ENCODE assay signal across 13 cellular contexts in genomic region chr10:8060704-8061121, GRCh38. TPM values are rescaled to one million over a fixed set of nuclear protein-coding genes. Genes with fewer than 3 reads are reported as not detected.
DNase-seq lines count a peak whose midpoint lies in the region; ATAC-seq and TF ChIP-seq lines count a peak whose summit lies in the region.
"Had no signal": no experiment of that assay in that cellular context is flagged by ENCODE, and none has a peak within 500 bp of the region (broad histone marks: within the 10 kb centered on the region; RNA-seq: fewer than 3 reads in every experiment).

No MANE protein-coding gene starts in this region.

- peak overlapping the region in 6 of 10 experiments; percentile 2 to 49 (median 16); a peak in 7 of 20 replicates for H3K4me3 ChIP-seq in BLaER1 treated with 17β-estradiol and CSF1 and Interleukin-3, amounts not matched to agents 10 nM and 100 nM
- no peak overlapping the region for H3K4me3 ChIP-seq in HEK293 (ENCODE audit: low read depth, low read length)
- H3K4me3 ChIP-seq: pancreas had no signal

- peak overlapping the region; percentile 83 to 93 for H3K27ac Mint-ChIP-seq in activated naive CD4-positive, alpha-beta T cell treated with anti-CD3 and anti-CD28 coated beads, Interleukin-2, amount 50 U/mL, for 72 hours
- peak overlapping the region in 3 of 6 donors; percentile 36 to 90 (median 44) for H3K27ac Mint-ChIP-seq in naive B cell

- no peak for TF ChIP-seq CTCF in HEK293 (tag by site-specific recombination; IDR thresholded peaks at IDR 0.05)

- H4K20me1 ChIP-seq in BLaER1 treated with 17β-estradiol and CSF1 and Interleukin-3, amounts not matched to agents 10 nM and 100 nM = peaks cover 0 to 23% (median 4%) of the 10 kb centered on the region in 11 experiments; a peak in 9 of 22 replicates

- no peak for DNase-seq in activated naive CD4-positive, alpha-beta T cell treated with anti-CD3 and anti-CD28 coated beads, Interleukin-2, amount 50 U/mL, for 72 hours (ENCODE audit: low spot score in 2 of 2)
- DNase-seq in naive B cell (no peak), substantia nigra (lab: John Stamatoyannopoulos, UW) (no peak)
- DNase-seq: effector CD8-positive, alpha-beta T cell; NCI-H2107; pancreas had no signal

- POLR2A ChIA-PET in HEK293 (lab: Yijun Ruan, JAX) = interaction anchor here (0.7 kb wide), 1 partner anchor 10 kb away, joined by 3 read pairs; no protein-coding TSS in a partner anchor

- H3K9me3 Mint-ChIP-seq in activated naive CD4-positive, alpha-beta T cell treated with anti-CD3 and anti-CD28 coated beads, Interleukin-2, amount 50 U/mL, for 72 hours = no peaks in the 10 kb centered on the region
- peaks cover 0 to 3% (median 0%) of the 10 kb centered on the region in 7 donors for H3K9me3 Mint-ChIP-seq in naive B cell

- H3K9me3 ChIP-seq in BLaER1 treated with 17β-estradiol and CSF1 and Interleukin-3, amounts not matched to agents 10 nM and 100 nM (replicated peaks in 1 of 11) = peaks cover 0 to 4% (median 3%) of the 10 kb centered on the region in 11 experiments; a peak in 12 of 22 replicates
- no peaks in the 10 kb centered on the region for H3K9me3 ChIP-seq in HEK293 (ENCODE audit: control insufficient read depth, insufficient read depth, low read depth, low read length)
- H3K9me3 ChIP-seq: pancreas had no signal

- peak overlapping the region; percentile 52 to 92 (median 80) for H3K4me3 Mint-ChIP-seq in naive B cell

- no peaks in the 10 kb centered on the region for H3K36me3 ChIP-seq in BLaER1 treated with 17β-estradiol and CSF1 and Interleukin-3, amounts not matched to agents 10 nM and 100 nM
- H3K36me3 ChIP-seq in HEK293 (ENCODE audit: control insufficient read depth in 2 of 2, insufficient read depth in 1 of 2, low read length in 2 of 2) = peaks cover 27 to 94% of the 10 kb centered on the region in 2 experiments
- H3K36me3 ChIP-seq: pancreas had no signal

- H3K27me3 Mint-ChIP-seq in naive B cell = peaks cover 66 to 84% (median 79%) of the 10 kb centered on the region in 3 donors

- H3K27ac ChIP-seq in BLaER1 treated with 17β-estradiol and CSF1 and Interleukin-3, amounts not matched to agents 10 nM and 100 nM = peak overlapping the region in 6 of 11 experiments; percentile 4 to 44 (median 20); a peak in 5 of 22 replicates
- H3K27ac ChIP-seq in HEK293 (ENCODE audit: extremely low read depth, low read depth, low read length) (no peak overlapping the region), substantia nigra (ENCODE audit: low read depth, low read length, poor library complexity, severe bottlenecking) (no peak overlapping the region)
- H3K27ac ChIP-seq: C4-2B, HL-60, pancreas had no signal

- H3K4me2 ChIP-seq in BLaER1 treated with 17β-estradiol and CSF1 and Interleukin-3, amounts not matched to agents 10 nM and 100 nM = peak overlapping the region; percentile 60 to 87 (median 77)

- ATAC-seq in activated naive CD4-positive, alpha-beta T cell treated with anti-CD3 and anti-CD28 coated beads, Interleukin-2, amount 50 U/mL, for 72 hours = no peak
- ATAC-seq in naive B cell (ENCODE audit: low read depth in 2 of 2) (peak in 1 of 2 donors; percentile 27), HG03139 (IDR thresholded peaks at IDR 0.05; ENCODE audit: unreplicated experiment) (no peak), HG03025 (IDR thresholded peaks at IDR 0.05; ENCODE audit: low FRiP score, unreplicated experiment) (no peak), GM21367 (IDR thresholded peaks at IDR 0.05; ENCODE audit: unreplicated experiment) (no peak)

- H3K9ac ChIP-seq in BLaER1 treated with 17β-estradiol and CSF1 and Interleukin-3, amounts not matched to agents 10 nM and 100 nM = peak overlapping the region in 5 of 11 experiments; percentile 5 to 45 (median 22); a peak in 5 of 22 replicates

- peaks cover 22 to 40% (median 34%) of the 10 kb centered on the region in 3 donors for H3K4me1 Mint-ChIP-seq in naive B cell

- peaks cover 43 to 73% (median 64%) of the 10 kb centered on the region in 11 experiments for H3K27me3 ChIP-seq in BLaER1 treated with 17β-estradiol and CSF1 and Interleukin-3, amounts not matched to agents 10 nM and 100 nM

- CTCF ChIA-PET in HEK293 (lab: Yijun Ruan, JAX) = no interaction called here

- peaks cover 16 to 33% (median 25%) of the 10 kb centered on the region in 10 experiments for H3K4me1 ChIP-seq in BLaER1 treated with 17β-estradiol and CSF1 and Interleukin-3, amounts not matched to agents 10 nM and 100 nM
- H3K4me1 ChIP-seq in HEK293 (ENCODE audit: control insufficient read depth, insufficient read depth, low read length) = peaks cover 7% of the 10 kb centered on the region
- H3K4me1 ChIP-seq: pancreas had no signal

- H3K36me3 Mint-ChIP-seq in activated naive CD4-positive, alpha-beta T cell treated with anti-CD3 and anti-CD28 coated beads, Interleukin-2, amount 50 U/mL, for 72 hours = peaks cover 20 to 75% of the 10 kb centered on the region in 2 donors
- H3K36me3 Mint-ChIP-seq in naive B cell = peaks cover 9 to 16% of the 10 kb centered on the region in 2 donors

TF ChIP-seq in HEK293, 187 proteins besides CTCF, POLR2A, EP300 and RAD21:
- TF ChIP-seq ZNF621 (tag by site-specific recombination; IDR thresholded peaks at IDR 0.05) = no peak
- TF ChIP-seq ZNF18 (tag by site-specific recombination; IDR thresholded peaks at IDR 0.05) = no peak
- TF ChIP-seq PRDM4 (tag by site-specific recombination; IDR thresholded peaks at IDR 0.05) = peak; percentile 88
- 0 out of 2 replicates have a peak, but pooled peaks have one; percentile 35 for TF ChIP-seq ZNF596 (tag by site-specific recombination; IDR thresholded peaks at IDR 0.05)
TF ChIP-seq in HEK293: peak in this region for 2.

RNA-seq across cellular contexts. Expression of gene GATA3, which starts 6.2 kb away (rescaled TPM):
- 10 to 100 TPM in 1 of 2 donors, 1 to 10 TPM in 1; 5.7 to 28.9 TPM for total RNA-seq in activated naive CD4-positive, alpha-beta T cell treated with anti-CD3 and anti-CD28 coated beads, Interleukin-2, amount 50 U/mL, for 72 hours
- polyA plus RNA-seq in naive B cell (ENCODE audit: low read depth in 6 of 6) = under 1 TPM in 3 of 6 donors, not detected in 3; 0.12 to 0.26 (median 0.14) TPM

Comparison
In these comparisons a context has a peak if more than half of its experiments do, and no peak if none do; other contexts are left out.
1. H3K27ac ChIP-seq: peak in BLaER1 treated with 17β-estradiol and CSF1 and Interleukin-3, amounts not matched to agents 10 nM and 100 nM (6 of 11); none in HEK293 (single experiment) and substantia nigra (single experiment).